In genomic region chr7:69638674-69639073, GRCh38 we compare ENCODE assay signal across 1 cellular context.
TF ChIP-seq lines count a peak whose summit lies in the region.

No MANE protein-coding gene starts in this region.

TF ChIP-seq in GM23338, 12 proteins besides CTCF, POLR2A, EP300 and RAD21 (continued from another document):
- no peak for TF ChIP-seq REST (IDR thresholded peaks at IDR 0.05; ENCODE audit: unreplicated experiment)
TF ChIP-seq in GM23338: peak in this region for 0.
